ENCODE assay signal across 10 cellular contexts in the genomic region with DNA sequence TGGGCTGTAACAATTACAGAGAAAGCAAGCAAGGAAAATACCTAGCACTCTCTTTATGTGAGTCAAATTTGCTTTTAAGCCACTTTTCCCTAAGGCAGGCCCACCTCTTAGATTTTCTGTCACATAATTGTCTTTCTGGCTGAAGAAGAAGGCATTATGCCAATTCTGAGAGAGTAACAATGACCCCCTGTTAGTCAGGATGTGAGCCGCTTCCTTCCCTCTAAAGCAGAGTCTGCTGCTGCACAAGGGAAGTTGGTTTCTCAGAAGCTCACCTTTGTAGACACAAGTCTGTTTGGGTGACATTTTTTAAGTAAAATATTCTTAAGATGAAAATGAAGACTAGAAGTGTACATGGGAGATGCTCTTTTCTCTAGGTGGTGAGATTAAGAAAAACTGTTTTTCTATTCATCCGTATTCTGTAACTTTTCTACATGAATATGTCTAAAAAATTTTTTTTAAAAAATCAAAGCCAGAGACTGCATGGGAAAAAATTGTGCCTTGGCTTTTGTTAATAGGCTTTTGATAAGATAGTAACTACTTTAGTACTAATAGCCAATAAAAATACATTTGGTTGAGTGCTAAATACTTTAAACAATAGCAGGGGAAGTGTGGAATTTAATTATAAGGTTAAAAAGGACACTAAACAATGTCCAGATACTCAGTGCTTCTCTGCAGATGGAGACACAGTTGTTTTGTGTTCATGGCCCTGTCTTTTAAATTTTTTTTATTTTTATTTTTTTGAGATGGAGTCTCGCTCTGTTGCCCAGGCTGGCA. TPM values are rescaled to one million over a fixed set of nuclear protein-coding genes. Genes with fewer than 3 reads are reported as not detected.
DNase-seq lines count a peak whose midpoint lies in the region; ATAC-seq, FAIRE-seq and TF ChIP-seq lines count a peak whose summit lies in the region.
"Had no signal": no experiment of that assay in that cellular context is flagged by ENCODE, and none has a peak within 500 bp of the region (broad histone marks: within the 10 kb centered on the region; RNA-seq: fewer than 3 reads in every experiment).

No MANE protein-coding gene starts in this region.

- CTCF ChIA-PET in HepG2 (lab: Yijun Ruan, JAX; ENCODE audit: low intra/inter-chr PET ratio, low total read pairs) (no interaction called here), PC-3 (lab: Charles Lee) (no interaction called here)

- H3K4me3 ChIP-seq in liver (ENCODE audit: low read depth in 1 of 3, low read length in 3 of 3) (no peak overlapping the region), HepG2 (replicated peaks in 1 of 3; ENCODE audit: insufficient read depth in 1 of 3, low read depth in 2 of 3, low read length in 3 of 3) (no peak overlapping the region), PC-3 (ENCODE audit: low read length) (no peak overlapping the region), right cardiac atrium (ENCODE audit: low read length) (no peak overlapping the region), foreskin fibroblast (ENCODE audit: low read depth in 1 of 2, low read length in 2 of 2) (no peak overlapping the region)
- H3K4me3 ChIP-seq: SK-N-MC had no signal

- intact Hi-C loops in HepG2 (cut with micrococcal nuclease; ENCODE audit: unreplicated experiment) (no loop called here), PC-3 (cut with micrococcal nuclease) (no loop called here), right cardiac atrium (cut with DNase I) (loop anchor here in 3 of 4 donors (5.0 to 10.0 kb wide), 4 partner anchors 92 to 432 kb away; a partner anchor contains a TSS)

- ATAC-seq in HepG2, result no peak
- ATAC-seq in PC-3, result peak; percentile 11; the same call in 1 of the 2 replicates
- peak; percentile 71 to 92 for ATAC-seq in right cardiac atrium
- no peak for ATAC-seq in GM18517 (IDR thresholded peaks at IDR 0.05; ENCODE audit: unreplicated experiment)

- no peaks in the 10 kb centered on the region for H3K36me3 ChIP-seq in liver (ENCODE audit: control insufficient read depth in 4 of 4, insufficient read depth in 3 of 4, low read depth in 1 of 4, low read length in 3 of 4)
- no peaks in the 10 kb centered on the region for H3K36me3 ChIP-seq in HepG2 (replicated peaks in 1 of 2; ENCODE audit: control insufficient read depth in 1 of 2, insufficient read depth in 2 of 2, low read length in 2 of 2)
- H3K36me3 ChIP-seq in PC-3 (ENCODE audit: low read depth, low read length), result no peaks in the 10 kb centered on the region

- H3K79me2 ChIP-seq in HepG2 (ENCODE audit: insufficient read depth, low read length) (no peaks in the 10 kb centered on the region), PC-3 (ENCODE audit: low read length) (no peaks in the 10 kb centered on the region)

- H3K9me2 ChIP-seq in PC-3 (replicated peaks; ENCODE audit: low read length), result no peaks in the 10 kb centered on the region

- DNase-seq in HepG2 (ENCODE audit: low spot score) (no peak), PC-3 (peak; percentile 59), right cardiac atrium (no peak), urothelium cell line (ENCODE audit: low spot score) (peak; percentile 23), foreskin fibroblast (no peak)
- no peak for DNase-seq in stimulated activated CD4-positive, alpha-beta T cell treated with anti-CD3 and anti-CD28 coated beads, Interleukin-2, amount 100 ng/mL, for 24 hours
- DNase-seq: NCI-H526 had no signal

- TF ChIP-seq RAD21 in liver (IDR thresholded peaks at IDR 0.05) (peak; percentile 8 to 33), HepG2 (CRISPR knock-in tag; IDR thresholded peaks at IDR 0.05) (no peak)

- H4K20me1 ChIP-seq in HepG2 (ENCODE audit: insufficient read depth, low read length) (no peaks in the 10 kb centered on the region), PC-3 (ENCODE audit: low read length) (no peaks in the 10 kb centered on the region)

- WGBS in liver, result 86% methylated on average over 3 of the region's 3 CpGs
- 86% methylated on average over 3 of the region's 3 CpGs for WGBS in HepG2 (ENCODE audit: low lambda C conversion rate)
- WGBS in right cardiac atrium, result 76% methylated on average over 3 of the region's 3 CpGs

- in situ Hi-C loops in HepG2 (cut with HindIII; ENCODE audit: extremely low pct_ligation_motif_present, low pct_unique_long_range_greater_than_20kb), result loop anchor here (10.0 kb wide), 1 partner anchor 432 kb away; no protein-coding TSS in a partner anchor

- H2AFZ ChIP-seq in HepG2 (ENCODE audit: low read length), result no peak overlapping the region
- H2AFZ ChIP-seq in PC-3 (ENCODE audit: low read length), result no peak overlapping the region

- H3F3A ChIP-seq in PC-3 (ENCODE audit: low read length, unreplicated experiment), result no peaks in the 10 kb centered on the region

- POLR2A ChIA-PET in HepG2 (lab: Yijun Ruan, JAX) (no interaction called here), PC-3 (lab: Charles Lee; ENCODE audit: unreplicated experiment) (no interaction called here)

- TF ChIP-seq EP300 in HepG2 (IDR thresholded peaks at IDR 0.05; ENCODE audit: low read depth in 2 of 2, low read length in 2 of 2) (no peak), HepG2 (CRISPR knock-in tag; IDR thresholded peaks at IDR 0.05; ENCODE audit: borderline replicate concordance) (no peak)

- no peak overlapping the region for H3K4me2 ChIP-seq in HepG2 (ENCODE audit: low read depth, low read length)
- H3K4me2 ChIP-seq in PC-3 (ENCODE audit: low read length), result no peak overlapping the region

- H3K9me3 ChIP-seq in liver (ENCODE audit: control insufficient read depth in 4 of 4, low read length in 3 of 4), result no peaks in the 10 kb centered on the region
- no peaks in the 10 kb centered on the region for H3K9me3 ChIP-seq in HepG2 (ENCODE audit: low read length)
- no peaks in the 10 kb centered on the region for H3K9me3 ChIP-seq in PC-3 (ENCODE audit: low read length)
- H3K9me3 ChIP-seq in right cardiac atrium (ENCODE audit: control insufficient read depth, low read length), result no peaks in the 10 kb centered on the region

- no peak for TF ChIP-seq CTCF in liver (IDR thresholded peaks at IDR 0.05; ENCODE audit: low read depth, low read length, missing input control)
- TF ChIP-seq CTCF in HepG2 (CRISPR knock-in tag; IDR thresholded peaks at IDR 0.05), result no peak
- no peak for TF ChIP-seq CTCF in PC-3 (conservative IDR thresholded peaks at IDR 0.05; ENCODE audit: low read depth, low read length)
- no peak for TF ChIP-seq CTCF in foreskin fibroblast (IDR thresholded peaks at IDR 0.05; ENCODE audit: low read depth, low read length)

- peaks cover 0 to 6% (median 0%) of the 10 kb centered on the region in 4 donors for H3K4me1 ChIP-seq in liver (ENCODE audit: control insufficient read depth in 4 of 4, insufficient read depth in 4 of 4, low read length in 3 of 4)
- peaks cover 10% of the 10 kb centered on the region for H3K4me1 ChIP-seq in HepG2 (ENCODE audit: insufficient read depth, low read length)
- peaks cover 4% of the 10 kb centered on the region; the same call in 1 of the 2 replicates for H3K4me1 ChIP-seq in PC-3 (ENCODE audit: insufficient read depth, low read length)
- no peaks in the 10 kb centered on the region for H3K4me1 ChIP-seq in right cardiac atrium (ENCODE audit: control insufficient read depth, insufficient read depth, low read length)

- H3K9ac ChIP-seq in liver (ENCODE audit: low read depth in 1 of 2, low read length in 2 of 2) (no peak overlapping the region), HepG2 (ENCODE audit: insufficient read depth, low read depth, low read length) (no peak overlapping the region), PC-3 (ENCODE audit: low read length) (no peak overlapping the region)

- FAIRE-seq in HepG2 (lab: Jason Lieb, UNC) (no peak), urothelium cell line (lab: Jason Lieb, UNC) (no peak)

- no peak overlapping the region for H3K27ac ChIP-seq in liver (ENCODE audit: low read depth in 1 of 2, low read length in 2 of 2)
- H3K27ac ChIP-seq in HepG2 (ENCODE audit: extremely low read length, insufficient read depth, low read length), result no peak overlapping the region
- H3K27ac ChIP-seq in PC-3 (ENCODE audit: low read length), result no peak overlapping the region
- H3K27ac ChIP-seq in right cardiac atrium (ENCODE audit: low read length), result no peak overlapping the region
- H3K27ac ChIP-seq: SK-N-MC had no signal

- TF ChIP-seq POLR2A in HepG2 (IDR thresholded peaks at IDR 0.05; ENCODE audit: insufficient read depth in 1 of 2, low read depth in 2 of 2, low read length in 2 of 2), result no peak

- H3K27me3 ChIP-seq in liver (ENCODE audit: control insufficient read depth in 4 of 4, insufficient read depth in 4 of 4, low read length in 3 of 4) (no peaks in the 10 kb centered on the region), HepG2 (ENCODE audit: control insufficient read depth in 1 of 2, insufficient read depth in 2 of 2, low read length in 2 of 2) (0 out of 5 replicates have a peak, but pooled peaks cover 0 to 2% of the 10 kb centered on the region in 2 experiments), PC-3 (ENCODE audit: low read length) (no peaks in the 10 kb centered on the region), right cardiac atrium (ENCODE audit: control insufficient read depth, insufficient read depth) (no peaks in the 10 kb centered on the region)

- no TSS peak for BruUV-seq in HepG2 (replicated peaks; lab: Mats Ljungman, UMichigan)
- no TSS peak for BruUV-seq in PC-3 (replicated peaks; lab: Mats Ljungman, UMichigan)

RNA-seq across cellular contexts. Expression of a gene that starts 33.4 kb away (rescaled TPM):
- total RNA-seq in liver (10 to 100 TPM; 19.8 to 25.1 TPM), HepG2 (2016; rRNA removed; fragmentation: Illumina TruSeq; extraction: Trizol) (64.7 and 75.4 TPM in 2 replicates), PC-3 (2014; rRNA removed) (17.9 and 18.6 TPM in 2 replicates), right cardiac atrium (10 to 100 TPM; 12.8 to 14.8 (median 13.4) TPM)
- polyA plus RNA-seq in liver (1 to 10 TPM; 4.5 to 6.8 TPM), HepG2 (2011; rRNA removed) (66.7 and 77.5 TPM in 2 replicates), right cardiac atrium (8.5 TPM)
- total RNA-seq in HepG2 (2016; cell fraction: cytosol; rRNA removed; fragmentation: Illumina TruSeq; extraction: Trizol; ENCODE audit: low read depth), result 23.8 and 25.8 TPM in 2 replicates
- total RNA-seq in HepG2 (2016; cell fraction: insoluble cytoplasmic fraction; rRNA removed; fragmentation: Illumina TruSeq; extraction: Trizol), result 63.0 and 68.2 TPM in 2 replicates
- total RNA-seq in HepG2 (2016; cell fraction: membrane; rRNA removed; fragmentation: Illumina TruSeq; extraction: Trizol), result 73.0 and 83.1 TPM in 2 replicates
- total RNA-seq in HepG2 (2016; cell fraction: nucleus; rRNA removed; fragmentation: Illumina TruSeq; extraction: Trizol), result 56.5 and 65.0 TPM in 2 replicates
- polyA plus RNA-seq in HepG2 (2011; cell fraction: cytosol; rRNA removed), result 24.3 and 39.3 TPM in 2 replicates
- polyA plus RNA-seq in HepG2 (2011; cell fraction: nucleus; rRNA removed), result 45.4 and 50.4 TPM in 2 replicates
- polyA plus RNA-seq in HepG2 (2012), result 75.2 and 93.6 TPM in 2 replicates
- 9.0 and 9.6 TPM in 2 replicates for polyA plus RNA-seq in HepG2 (2016; cell fraction: cytosol; fragmentation: Illumina TruSeq; extraction: Trizol; ENCODE audit: low read depth)
- polyA plus RNA-seq in HepG2 (2016; cell fraction: insoluble cytoplasmic fraction; fragmentation: Illumina TruSeq; extraction: Trizol; ENCODE audit: low read depth), result 54.6 and 54.7 TPM in 2 replicates
- polyA plus RNA-seq in HepG2 (2016; cell fraction: membrane; fragmentation: Illumina TruSeq; extraction: Trizol; ENCODE audit: low read depth), result 35.4 and 35.8 TPM in 2 replicates
- polyA plus RNA-seq in HepG2 (2016; cell fraction: nucleus; fragmentation: Illumina TruSeq; extraction: Trizol; ENCODE audit: insufficient read depth, low read depth), result 77.5 and 83.9 TPM in 2 replicates
- polyA minus RNA-seq in HepG2 (2011; rRNA and poly(A)+ RNA removed; ENCODE audit: low replicate concordance), result 7.4 and 30.0 TPM in 2 replicates
- 58.1 and 59.1 TPM in 2 replicates for polyA minus RNA-seq in HepG2 (2011; cell fraction: cytosol; rRNA and poly(A)+ RNA removed)
- 143 and 153 TPM in 2 replicates for polyA minus RNA-seq in HepG2 (2011; cell fraction: nucleus; rRNA and poly(A)+ RNA removed)

Comparison
In these comparisons a context has a peak if more than half of its experiments do, and no peak if none do; other contexts are left out.
1. ATAC-seq: peak in PC-3 (single experiment) and right cardiac atrium (2 of 2); none in HepG2 (single experiment) and GM18517 (single experiment).
2. DNase-seq: peak in PC-3 (single experiment) and urothelium cell line (single experiment); none in HepG2 (single experiment), right cardiac atrium (0 of 3), stimulated activated CD4-positive, alpha-beta T cell treated with anti-CD3 and anti-CD28 coated beads, Interleukin-2, amount 100 ng/mL, for 24 hours (0 of 2) and foreskin fibroblast (0 of 2).
3. intact Hi-C loops: an anchor here in right cardiac atrium (5.0 to 10.0 kb wide); none called in HepG2 and PC-3.